ENCODE assay signal across 8 cellular contexts in genomic region chr16:14003119-14003570, GRCh38.
DNase-seq lines count a peak whose midpoint lies in the region; ATAC-seq and TF ChIP-seq lines count a peak whose summit lies in the region.

No MANE protein-coding gene starts in this region.

- peak overlapping the region; percentile 45 for H3K4me3 Mint-ChIP-seq in endodermal cell

- TF ChIP-seq POLR2A in transverse colon (IDR thresholded peaks at IDR 0.05), result no peak

- no peaks in the 10 kb centered on the region for H3K9me3 Mint-ChIP-seq in endodermal cell

- peak; percentile 44 for TF ChIP-seq CTCF in endodermal cell (conservative IDR thresholded peaks at IDR 0.05)
- peak in 1 of 5 experiments; percentile 3 for TF ChIP-seq CTCF in transverse colon (IDR thresholded peaks at IDR 0.05)

- 32 to 34% methylated on average over 9 to 14 of the region's 14 CpGs for WGBS in endodermal cell (ENCODE audit: insufficient coverage in 1 of 2, insufficient read length in 1 of 2), 2 experiments
- 28 to 32% methylated on average over 5 to 14 of the region's 14 CpGs for WGBS in transverse colon (ENCODE audit: low coverage in 1 of 2), 2 donors

- H3K27ac ChIP-seq in endodermal cell (ENCODE audit: low read depth, low read length) (peak overlapping the region; percentile 84), transverse colon (peak overlapping the region; percentile 4 to 34 (median 20))

- DNase-seq in GDM1 (lab: John Stamatoyannopoulos, UW) (peak; percentile 46), OCI-M1 (lab: John Stamatoyannopoulos, UW) (peak; percentile 67), endodermal cell (peak; percentile 86), lung microvascular endothelial cell (ENCODE audit: low read depth in 2 of 2) (peak; percentile 6 to 12), transverse colon (peak; percentile 29)

- no peak for ATAC-seq in HG02938 (IDR thresholded peaks at IDR 0.05; ENCODE audit: unreplicated experiment)
- ATAC-seq in GM21717 (IDR thresholded peaks at IDR 0.05; ENCODE audit: unreplicated experiment), result no peak
- ATAC-seq in GM19328 (IDR thresholded peaks at IDR 0.05; ENCODE audit: unreplicated experiment), result no peak

- TF ChIP-seq EP300 in transverse colon (IDR thresholded peaks at IDR 0.05; ENCODE audit: low read depth), result no peak

- H3K4me1 ChIP-seq in endodermal cell (ENCODE audit: control insufficient read depth, insufficient read depth, low read length), result no peaks in the 10 kb centered on the region
- peaks cover 0 to 15% (median 8%) of the 10 kb centered on the region in 4 donors for H3K4me1 ChIP-seq in transverse colon

- H3K27me3 ChIP-seq in endodermal cell (ENCODE audit: control insufficient read depth, insufficient read depth, low read length, poor library complexity, severe bottlenecking), result no peaks in the 10 kb centered on the region
- no peaks in the 10 kb centered on the region for H3K27me3 ChIP-seq in transverse colon

- H3K4me3 ChIP-seq in endodermal cell (ENCODE audit: low read length) (peak overlapping the region; percentile 18), transverse colon (peak overlapping the region in 2 of 4 donors; percentile 21 to 30)

- peak overlapping the region; percentile 49 for H3K27ac Mint-ChIP-seq in endodermal cell

- H3K9ac ChIP-seq in endodermal cell (ENCODE audit: extremely low read depth, low read length, poor library complexity, severe bottlenecking), result no peak overlapping the region

- H3K36me3 Mint-ChIP-seq in endodermal cell (ENCODE audit: low read depth), result no peaks in the 10 kb centered on the region

- in situ Hi-C loops in transverse colon (cut with MboI; ENCODE audit: low pct_ligation_motif_present in 1 of 4, low pct_unique_long_range_greater_than_20kb in 1 of 4, low sequenced_read_pairs in 3 of 4), result no loop called here

- H3K27me3 Mint-ChIP-seq in endodermal cell (ENCODE audit: insufficient read depth), result peaks cover 4% of the 10 kb centered on the region

- no peaks in the 10 kb centered on the region for H3K36me3 ChIP-seq in endodermal cell (ENCODE audit: control insufficient read depth, insufficient read depth, low read length)
- no peaks in the 10 kb centered on the region for H3K36me3 ChIP-seq in transverse colon

- intact Hi-C loops in transverse colon (cut with DNase I; ENCODE audit: low total_unique reads), result no loop called here

- no peaks in the 10 kb centered on the region for H3K9me3 ChIP-seq in endodermal cell (ENCODE audit: control insufficient read depth, low read length)
- H3K9me3 ChIP-seq in transverse colon, result no peaks in the 10 kb centered on the region

- H3K4me1 Mint-ChIP-seq in endodermal cell, result peaks cover 16% of the 10 kb centered on the region

Comparison
In these comparisons a context has a peak if more than half of its experiments do, and no peak if none do; other contexts are left out.
1. DNase-seq: peak in every context shown above with its lines; median percentile 86 in endodermal cell; 67 in OCI-M1; 46 in GDM1; 29 in transverse colon; 9 in lung microvascular endothelial cell.